ENCODE assay signal across 34 cellular contexts in the genomic region with DNA sequence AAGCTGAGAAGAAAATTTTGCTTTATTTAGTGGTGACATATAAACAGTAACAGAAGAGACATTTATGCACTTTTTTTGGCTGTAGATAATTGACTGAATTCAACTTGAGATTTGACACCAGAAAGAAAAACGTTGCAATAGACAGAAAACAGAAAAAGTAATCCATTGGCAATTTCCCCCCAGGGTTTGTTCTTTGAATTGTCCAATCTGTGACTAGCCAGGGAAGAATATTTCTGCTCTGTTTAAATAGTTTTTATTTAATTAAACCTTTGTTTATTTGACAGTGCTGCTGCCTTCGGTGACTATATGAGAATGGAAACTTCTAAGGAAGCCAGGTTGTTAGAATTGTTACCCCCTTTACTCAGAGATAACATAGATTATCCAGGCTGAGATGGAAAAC.
A peak's percentile ranks its signal among the peaks of the same experiment; 100 is the strongest.
DNase-seq lines count a peak whose midpoint lies in the region; TF ChIP-seq lines count a peak whose summit lies in the region.
"Had no signal": no experiment of that assay in that cellular context is flagged by ENCODE, and none has a peak within 500 bp of the region (broad histone marks: within the 10 kb centered on the region; RNA-seq: fewer than 3 reads in every experiment).

No MANE protein-coding gene starts in this region.

- peaks cover 0 to 8% of the 10 kb centered on the region in 2 donors for H3K4me1 ChIP-seq in ascending aorta
- H3K4me1 ChIP-seq in esophagus squamous epithelium: peaks cover 0 to 65% (median 3%) of the 10 kb centered on the region in 3 donors
- H3K4me1 ChIP-seq in rectal smooth muscle tissue (ENCODE audit: control insufficient read depth, insufficient read depth, low read length): peaks cover 11% of the 10 kb centered on the region
- H3K4me1 ChIP-seq: left lung, Peyer's patch, uterus had no signal

- DNase-seq in ascending aorta (ENCODE audit: low spot score in 2 of 2) (no peak), esophagus squamous epithelium (lab: John Stamatoyannopoulos, UW) (no peak), type B pancreatic cell (ENCODE audit: extremely low spot score, unreplicated experiment) (no peak), NCI-H1694 treated with DMSO at 0.1 percent for 48 hours (lab: John Stamatoyannopoulos, UW) (no peak), UCSD-AML1 (lab: John Stamatoyannopoulos, UW; ENCODE audit: unreplicated experiment) (no peak)
- no peak for DNase-seq in activated effector memory CD4-positive, alpha-beta T cell treated with Interleukin-2 at 50 U/mL for 16 hours
- DNase-seq: activated naive CD4-positive, alpha-beta T cell treated with anti-CD3 and anti-CD28 coated beads for 36 hours; activated T-cell treated with anti-CD3 and anti-CD28 coated beads, Interleukin-2, amount 50 U/mL, for 72 hours; amniotic stem cell; CD4-positive, CD25-positive, alpha-beta regulatory T cell; cortex of kidney; DMS 273 treated with DMSO at 0.1 percent for 48 hours; endodermal cell; HFFc6; Karpas-422; left lung; naive thymus-derived CD8-positive, alpha-beta T cell; NCI-H1048; NCI-H187 treated with DMSO at 0.1 percent for 48 hours; NCI-H526; NK-92 treated with Interleukin-12 subunit alpha and Interleukin-12 subunit beta, amount 100 ng/mL, for 24 hours; occipital lobe; Peyer's patch; retina; SHP77 treated with DMSO at 0.1 percent for 48 hours; spleen; SW 1271; T-helper 9 cell; uterus had no signal

- no peaks in the 10 kb centered on the region for H3K9me3 ChIP-seq in ascending aorta
- no peaks in the 10 kb centered on the region for H3K9me3 ChIP-seq in esophagus squamous epithelium
- H3K9me3 ChIP-seq: left lung, Peyer's patch, uterus had no signal

- H3K4me3 Mint-ChIP-seq in type B pancreatic cell: peak overlapping the region; percentile 84
- H3K4me3 Mint-ChIP-seq: activated naive CD4-positive, alpha-beta T cell treated with anti-CD3 and anti-CD28 coated beads for 36 hours; activated T-cell treated with anti-CD3 and anti-CD28 coated beads, Interleukin-2, amount 50 U/mL, for 72 hours; CD4-positive, CD25-positive, alpha-beta regulatory T cell; endodermal cell; GM23338; HFFc6; naive thymus-derived CD8-positive, alpha-beta T cell; WTC11 had no signal

- TF ChIP-seq CTCF in ascending aorta (IDR thresholded peaks at IDR 0.05) (no peak), esophagus squamous epithelium (IDR thresholded peaks at IDR 0.05) (no peak), type B pancreatic cell (conservative IDR thresholded peaks at IDR 0.05) (no peak)

- 29 to 34% methylated on average over 2 of the region's 2 CpGs for WGBS in esophagus squamous epithelium, 2 donors

- H3K27ac Mint-ChIP-seq in type B pancreatic cell: peak overlapping the region; percentile 91
- H3K27ac Mint-ChIP-seq: activated naive CD4-positive, alpha-beta T cell treated with anti-CD3 and anti-CD28 coated beads for 36 hours; activated T-cell treated with anti-CD3 and anti-CD28 coated beads, Interleukin-2, amount 50 U/mL, for 72 hours; CD4-positive, CD25-positive, alpha-beta regulatory T cell; endodermal cell; GM23338; HFFc6; naive thymus-derived CD8-positive, alpha-beta T cell; WTC11 had no signal

- H3K4me3 ChIP-seq in ascending aorta (peak overlapping the region; percentile 40 to 69), esophagus squamous epithelium (peak overlapping the region in 3 of 4 donors; percentile 48 to 55 (median 54)), rectal smooth muscle tissue (ENCODE audit: low read length) (no peak overlapping the region)
- H3K4me3 ChIP-seq: cardiac muscle cell, GM23338, left lung, spleen, uterus had no signal

- H3K27me3 ChIP-seq in ascending aorta (no peaks in the 10 kb centered on the region), esophagus squamous epithelium (no peaks in the 10 kb centered on the region), rectal smooth muscle tissue (ENCODE audit: control insufficient read depth, insufficient read depth, low read length) (no peaks in the 10 kb centered on the region)
- H3K27me3 ChIP-seq: cardiac muscle cell, left lung, Peyer's patch, spleen, uterus had no signal

- peaks cover 40% of the 10 kb centered on the region for H3K4me1 Mint-ChIP-seq in type B pancreatic cell (ENCODE audit: unreplicated experiment)
- H3K4me1 Mint-ChIP-seq: CD4-positive, CD25-positive, alpha-beta regulatory T cell had no signal

- H3K9me3 Mint-ChIP-seq in type B pancreatic cell: no peaks in the 10 kb centered on the region
- H3K9me3 Mint-ChIP-seq: activated naive CD4-positive, alpha-beta T cell treated with anti-CD3 and anti-CD28 coated beads for 36 hours; endodermal cell; GM23338; HFFc6; naive thymus-derived CD8-positive, alpha-beta T cell; WTC11 had no signal

- H3K27ac ChIP-seq in ascending aorta: peak overlapping the region; percentile 67 to 84
- H3K27ac ChIP-seq in esophagus squamous epithelium: peak overlapping the region in 2 of 4 donors; percentile 87
- peak overlapping the region; percentile 30 for H3K27ac ChIP-seq in rectal smooth muscle tissue (ENCODE audit: low read depth, low read length)
- H3K27ac ChIP-seq: cardiac muscle cell, HL-60, left lung, spleen, uterus had no signal

- intact Hi-C loops in ascending aorta (cut with DNase I): loop anchor here (10.0 kb wide), 1 partner anchor 675 kb away; no protein-coding TSS in a partner anchor
- intact Hi-C loops in esophagus squamous epithelium (cut with DNase I): no loop called here

- H3K36me3 ChIP-seq in ascending aorta (no peaks in the 10 kb centered on the region), esophagus squamous epithelium (no peaks in the 10 kb centered on the region), rectal smooth muscle tissue (ENCODE audit: control insufficient read depth, insufficient read depth, low read length) (no peaks in the 10 kb centered on the region)
- H3K36me3 ChIP-seq: cardiac muscle cell, left lung, Peyer's patch, spleen, uterus had no signal

- no peaks in the 10 kb centered on the region for H3K27me3 Mint-ChIP-seq in type B pancreatic cell
- H3K27me3 Mint-ChIP-seq: CD4-positive, CD25-positive, alpha-beta regulatory T cell; naive thymus-derived CD8-positive, alpha-beta T cell had no signal

- H3K9ac ChIP-seq in rectal smooth muscle tissue (ENCODE audit: low read length): no peak overlapping the region

- H3K36me3 Mint-ChIP-seq in type B pancreatic cell: no peaks in the 10 kb centered on the region
- H3K36me3 Mint-ChIP-seq: CD4-positive, CD25-positive, alpha-beta regulatory T cell; naive thymus-derived CD8-positive, alpha-beta T cell; WTC11 had no signal

- no peak for TF ChIP-seq POLR2A in esophagus squamous epithelium (IDR thresholded peaks at IDR 0.05)
